Comparison of ENCODE assay signal across 8 cellular contexts in the genomic region with DNA sequence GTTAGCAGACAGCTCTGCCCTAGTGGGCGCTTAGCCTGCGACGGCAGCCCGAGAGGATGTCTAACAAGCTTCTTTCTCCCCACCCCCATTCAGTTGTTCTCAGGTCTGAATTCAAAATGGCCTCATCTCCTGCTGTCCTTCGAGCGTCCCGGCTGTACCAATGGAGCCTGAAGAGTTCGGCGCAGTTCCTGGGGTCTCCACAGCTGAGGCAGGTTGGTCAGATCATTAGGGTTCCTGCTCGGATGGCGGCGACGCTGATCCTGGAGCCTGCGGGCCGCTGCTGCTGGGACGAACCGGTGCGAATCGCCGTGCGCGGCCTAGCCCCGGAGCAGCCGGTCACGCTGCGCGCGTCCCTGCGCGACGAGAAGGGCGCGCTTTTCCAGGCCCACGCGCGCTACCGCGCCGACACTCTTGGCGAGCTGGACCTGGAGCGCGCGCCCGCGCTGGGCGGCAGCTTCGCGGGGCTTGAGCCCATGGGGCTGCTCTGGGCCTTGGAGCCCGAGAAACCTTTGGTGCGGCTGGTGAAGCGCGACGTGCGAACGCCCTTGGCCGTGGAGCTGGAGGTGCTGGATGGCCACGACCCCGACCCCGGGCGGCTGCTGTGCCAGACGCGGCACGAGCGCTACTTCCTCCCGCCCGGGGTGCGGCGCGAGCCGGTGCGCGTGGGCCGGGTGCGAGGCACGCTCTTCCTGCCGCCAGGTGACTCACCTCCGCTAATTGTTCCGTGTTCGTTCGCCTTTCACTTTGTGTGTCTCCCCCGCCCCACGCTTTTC. TPM values are rescaled to one million over a fixed set of nuclear protein-coding genes. Genes with fewer than 3 reads are reported as not detected.
DNase-seq lines count a peak whose midpoint lies in the region; ATAC-seq, FAIRE-seq and TF ChIP-seq lines count a peak whose summit lies in the region.
"Not testable (repeated sequence)": the region's sequence is repeated elsewhere in the genome, so short reads cannot be mapped to it uniquely, and the experiment has no call there.

Gene ACOT2 (plus strand): TSS at position 29 of the 773 bp plus-strand sequence. CDS start 28 bp downstream, at position 57.

- not testable (repeated sequence) for H3K4me1 Mint-ChIP-seq in astrocyte (ENCODE audit: low read depth, unreplicated experiment)

- H3K27me3 ChIP-seq in astrocyte (ENCODE audit: insufficient read depth, low read length); right cardiac atrium (ENCODE audit: control insufficient read depth, insufficient read depth); psoas muscle (ENCODE audit: insufficient read depth in 3 of 3, low read length in 2 of 3); upper lobe of left lung: not testable (repeated sequence)

- peak within 1 kb of the TSS; percentile 93 for H2AFZ ChIP-seq in astrocyte (ENCODE audit: low read depth, low read length)

- peak within 1 kb of the TSS; percentile 95 for H3K27ac Mint-ChIP-seq in astrocyte (ENCODE audit: unreplicated experiment)

- peak within 1 kb of the TSS; percentile 87 for H3K4me3 Mint-ChIP-seq in astrocyte (ENCODE audit: unreplicated experiment)

- not testable (repeated sequence) for TF ChIP-seq EP300 in upper lobe of left lung (IDR thresholded peaks at IDR 0.05)

- peaks cover 13% of the 10 kb centered on the region for H3K4me1 ChIP-seq in astrocyte (ENCODE audit: insufficient read depth, low read length)
- H3K4me1 ChIP-seq in right cardiac atrium (ENCODE audit: control insufficient read depth, insufficient read depth, low read length), result not testable (repeated sequence)
- H3K4me1 ChIP-seq in psoas muscle, result peaks cover 23% of the 10 kb centered on the region
- peaks cover 8 to 44% (median 25%) of the 10 kb centered on the region in 4 donors for H3K4me1 ChIP-seq in upper lobe of left lung

- peak within 1 kb of the TSS; percentile 93 for H3K9ac ChIP-seq in astrocyte (ENCODE audit: low read length)

- intact Hi-C loops in right cardiac atrium (cut with DNase I), result not testable (repeated sequence)
- intact Hi-C loops in psoas muscle (cut with DNase I), result loop anchor here in 1 of 2 donors (5.0 kb wide), 2 partner anchors 43 to 63 kb away; partner anchors contain the start of gene ACOT6

- H3K9me3 ChIP-seq in astrocyte (ENCODE audit: insufficient read depth, low read depth, low read length); right cardiac atrium (ENCODE audit: control insufficient read depth, low read length); psoas muscle; upper lobe of left lung: not testable (repeated sequence)

- DNase-seq in GM12865 (ENCODE audit: low read depth), result peak; percentile 93
- peak; percentile 59 for DNase-seq in NCI-H2029 (lab: John Stamatoyannopoulos, UW)
- DNase-seq in T1000 (lab: John Stamatoyannopoulos, UW), result peak; percentile 19
- peak; percentile 87 for DNase-seq in astrocyte (ENCODE audit: low read depth)
- peak; percentile 86 to 92 (median 91) for DNase-seq in right cardiac atrium
- peak; percentile 87 to 88 for DNase-seq in psoas muscle
- peak; percentile 88 to 94 for DNase-seq in upper lobe of left lung

- H3K36me3 ChIP-seq in astrocyte (ENCODE audit: insufficient read depth, low read length); psoas muscle (ENCODE audit: insufficient read depth in 1 of 2, low read depth in 1 of 2); upper lobe of left lung: not testable (repeated sequence)

- H3K36me3 Mint-ChIP-seq in astrocyte (ENCODE audit: low read depth, unreplicated experiment), result not testable (repeated sequence)

- WGBS in right cardiac atrium, result under 1% methylated on average over 77 of the region's 82 CpGs
- 0% methylated on average over 46 to 81 of the region's 82 CpGs for WGBS in psoas muscle, 3 donors
- WGBS in upper lobe of left lung, 2 donors, result 0% methylated on average over 33 of the region's 82 CpGs; no CpG with 5 or more reads in 1 of the 2 donors

- TF ChIP-seq CTCF in GM12865 (IDR thresholded peaks at IDR 0.05; ENCODE audit: insufficient read depth, low read depth, low read length, missing control alignments); astrocyte (IDR thresholded peaks at IDR 0.05; ENCODE audit: insufficient read depth, low read depth, low read length); psoas muscle (IDR thresholded peaks at IDR 0.05): not testable (repeated sequence)
- peak in 2 of 6 experiments; percentile 14 to 22 for TF ChIP-seq CTCF in upper lobe of left lung (IDR thresholded peaks at IDR 0.05)

- H3K27me3 Mint-ChIP-seq in astrocyte (ENCODE audit: low read depth, unreplicated experiment), result not testable (repeated sequence)

- FAIRE-seq in astrocyte (lab: Jason Lieb, UNC), result not testable (repeated sequence)

- TF ChIP-seq POLR2A in upper lobe of left lung (IDR thresholded peaks at IDR 0.05), result peak in 3 of 4 donors; percentile 30 to 69 (median 57)

- ATAC-seq in HG02852 (IDR thresholded peaks at IDR 0.05; ENCODE audit: unreplicated experiment), result peak; percentile 56
- peak; percentile 91 to 92 for ATAC-seq in right cardiac atrium
- peak; percentile 89 to 92 (median 92) for ATAC-seq in psoas muscle
- ATAC-seq in upper lobe of left lung (ENCODE audit: low FRiP score in 2 of 2), result peak; percentile 83 to 91

- not testable (repeated sequence) for H3K9me3 Mint-ChIP-seq in astrocyte (ENCODE audit: unreplicated experiment)

- peak within 1 kb of the TSS; percentile 84 for H3K4me2 ChIP-seq in astrocyte (ENCODE audit: low read length)

- H3K27ac ChIP-seq in astrocyte (ENCODE audit: low read depth, low read length) (peak within 1 kb of the TSS; percentile 79), right cardiac atrium (ENCODE audit: low read length) (peak within 1 kb of the TSS; percentile 94), psoas muscle (peak within 1 kb of the TSS; percentile 92), upper lobe of left lung (peak within 1 kb of the TSS; percentile 82 to 94 (median 90))

- peaks cover 11% of the 10 kb centered on the region for H3K79me2 ChIP-seq in astrocyte (ENCODE audit: insufficient read depth, low read length)

- not testable (repeated sequence) for H4K20me1 ChIP-seq in astrocyte (ENCODE audit: insufficient read depth, low read length)

- H3K4me3 ChIP-seq in GM12865 (ENCODE audit: low read depth, low read length) (peak within 1 kb of the TSS; percentile 81), astrocyte (ENCODE audit: insufficient read depth, low read depth, low read length) (peak within 1 kb of the TSS; percentile 65), right cardiac atrium (ENCODE audit: low read length) (peak within 1 kb of the TSS; percentile 46), psoas muscle (peak within 1 kb of the TSS; percentile 77), upper lobe of left lung (peak within 1 kb of the TSS; percentile 56 to 73 (median 65))

RNA-seq across cellular contexts. Expression of gene ACOT2, which starts in this region (rescaled TPM):
- total RNA-seq in astrocyte, result 15.7 and 17.8 TPM in 2 replicates
- total RNA-seq in right cardiac atrium, result 100 to 1,000 TPM; 100 to 141 (median 103) TPM
- 114 TPM for polyA plus RNA-seq in right cardiac atrium
- 100 to 1,000 TPM in 1 of 4 donors, 10 to 100 TPM in 3; 34.3 to 153 (median 62.2) TPM for total RNA-seq in psoas muscle
- polyA plus RNA-seq in psoas muscle, result 10 to 100 TPM; 31.2 to 86.1 (median 68.4) TPM
- 100 to 1,000 TPM in 1 of 6 donors, 10 to 100 TPM in 5; 24.0 to 119 (median 46.7) TPM for total RNA-seq in upper lobe of left lung

Comparison
In these comparisons a context has a peak if more than half of its experiments do, and no peak if none do; other contexts are left out.
1. Peak in every context shown above with its lines: DNase-seq, ATAC-seq, H3K4me3 ChIP-seq and H3K27ac ChIP-seq.
2. DNase-seq: peak in every context shown above with its lines; median percentile 93 in GM12865; 91 in right cardiac atrium; 91 in upper lobe of left lung; 88 in psoas muscle; 87 in astrocyte; 59 in NCI-H2029; 19 in T1000.